8 cellular contexts compared by ENCODE assay signal in the genomic region with DNA sequence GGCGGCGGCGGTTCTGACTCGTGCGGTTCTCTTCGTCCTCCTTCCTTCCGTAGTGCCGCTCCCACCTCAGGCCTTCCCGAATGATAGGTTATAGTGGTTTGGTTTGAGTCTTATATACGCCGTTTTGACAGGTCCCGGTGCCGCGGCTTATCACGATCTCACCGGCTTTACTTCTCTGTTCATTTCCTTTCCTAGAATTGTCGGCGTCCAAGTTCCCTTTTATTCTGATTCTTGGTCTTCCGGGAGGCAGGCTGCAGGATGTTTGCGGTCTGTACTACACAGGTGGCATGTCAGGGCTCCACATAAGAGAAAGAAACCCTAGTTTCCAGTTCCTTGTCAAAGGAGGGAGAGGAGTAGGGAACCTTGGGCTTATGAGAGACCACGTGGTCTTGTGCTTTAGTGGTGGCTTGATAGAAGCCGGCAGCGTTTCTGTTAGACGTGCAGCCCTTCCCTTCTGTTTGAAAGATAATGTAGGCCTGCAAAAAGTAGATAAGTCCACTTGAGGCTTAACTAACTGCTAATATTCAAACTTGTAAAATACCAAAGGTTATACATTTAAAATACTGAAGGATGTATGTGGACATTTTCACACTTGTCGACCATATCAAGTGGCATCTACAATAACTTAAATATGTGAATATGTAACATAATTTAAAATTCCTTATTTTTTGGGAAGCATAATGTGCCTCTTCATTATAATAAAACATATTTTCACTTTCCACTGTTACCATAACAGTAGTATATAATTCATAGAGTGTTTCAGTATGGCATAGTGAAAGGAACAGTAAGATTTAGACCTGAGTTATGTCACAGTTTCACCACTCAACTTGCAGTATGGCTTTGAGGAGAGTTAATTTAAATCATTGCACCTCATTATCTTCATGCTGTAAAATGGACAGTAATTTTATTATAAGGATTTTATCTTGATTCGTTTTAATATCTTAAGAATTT. TPM values are rescaled to one million over a fixed set of nuclear protein-coding genes. Genes with fewer than 3 reads are reported as not detected.
A peak's percentile ranks its signal among the peaks of the same experiment; 100 is the strongest.
DNase-seq lines count a peak whose midpoint lies in the region; ATAC-seq and TF ChIP-seq lines count a peak whose summit lies in the region.

No MANE protein-coding gene starts in this region.

- WGBS in stomach, 5 donors: 0 to 2% (median 1%) methylated on average over 26 of the region's 26 CpGs

- H3K9ac ChIP-seq in muscle layer of colon (ENCODE audit: low read length): peak overlapping the region; percentile 97

- H3K4me3 ChIP-seq in muscle layer of colon (ENCODE audit: low read depth in 1 of 2, low read length in 2 of 2) (peak overlapping the region; percentile 94 to 96), stomach (peak overlapping the region; percentile 89 to 96 (median 94))

- H3K4me1 ChIP-seq in muscle layer of colon (ENCODE audit: insufficient read depth, low read length) (peaks cover 39% of the 10 kb centered on the region), stomach (peaks cover 16 to 75% (median 54%) of the 10 kb centered on the region in 4 donors)

- intact Hi-C loops in stomach (cut with DNase I; ENCODE audit: low total_unique reads): no loop called here

- in situ Hi-C loops in ACHN (cut with HindIII; ENCODE audit: low pct_ligation_motif_present, low pct_unique_long_range_greater_than_20kb, low sequenced_read_pairs): no loop called here

- TF ChIP-seq POLR2A in stomach (IDR thresholded peaks at IDR 0.05): no peak

- peak; percentile 37 for ATAC-seq in GM18519 (IDR thresholded peaks at IDR 0.05; ENCODE audit: low FRiP score, unreplicated experiment)
- ATAC-seq in HG03060 (IDR thresholded peaks at IDR 0.05; ENCODE audit: low read depth, unreplicated experiment): peak; percentile 40
- ATAC-seq in esophagus mucosa: peak; percentile 48

- no peak for TF ChIP-seq CTCF in stomach (IDR thresholded peaks at IDR 0.05)

- no peak for TF ChIP-seq EP300 in stomach (IDR thresholded peaks at IDR 0.05)

- no peaks in the 10 kb centered on the region for H3K27me3 ChIP-seq in muscle layer of colon (ENCODE audit: control insufficient read depth in 1 of 2, insufficient read depth in 2 of 2, low read length in 2 of 2)
- no peaks in the 10 kb centered on the region for H3K27me3 ChIP-seq in stomach

- H3K36me3 ChIP-seq in muscle layer of colon (ENCODE audit: insufficient read depth, low read length) (no peaks in the 10 kb centered on the region), stomach (no peaks in the 10 kb centered on the region)

- H3K27ac ChIP-seq in muscle layer of colon (ENCODE audit: low read depth, low read length) (peak overlapping the region; percentile 95), stomach (peak overlapping the region; percentile 91 to 98 (median 96))

- H3K9me3 ChIP-seq in muscle layer of colon (ENCODE audit: low read length) (no peaks in the 10 kb centered on the region), stomach (no peaks in the 10 kb centered on the region)

- DNase-seq in ACHN (peak; percentile 73), NCI-H748 treated with DMSO at 0.1 percent for 48 hours (lab: John Stamatoyannopoulos, UW) (peak; percentile 63), activated T-cell treated with anti-CD3 and anti-CD28 coated beads for 4 hours (peak; percentile 32), stomach (peak; percentile 32)

RNA-seq across cellular contexts. Expression of a gene that starts 0.8 kb away (rescaled TPM):
- total RNA-seq in esophagus mucosa (45.1 TPM), stomach (100 to 1,000 TPM in 4 of 5 donors, 10 to 100 TPM in 1; 21.4 to 220 (median 119) TPM)
- 10 to 100 TPM; 16.6 to 36.5 (median 18.7) TPM for polyA plus RNA-seq in stomach

Comparison
In these comparisons a context has a peak if more than half of its experiments do, and no peak if none do; other contexts are left out.
1. Peak in every context shown above with its lines: DNase-seq, ATAC-seq, H3K4me3 ChIP-seq and H3K27ac ChIP-seq.